In the genomic region with DNA sequence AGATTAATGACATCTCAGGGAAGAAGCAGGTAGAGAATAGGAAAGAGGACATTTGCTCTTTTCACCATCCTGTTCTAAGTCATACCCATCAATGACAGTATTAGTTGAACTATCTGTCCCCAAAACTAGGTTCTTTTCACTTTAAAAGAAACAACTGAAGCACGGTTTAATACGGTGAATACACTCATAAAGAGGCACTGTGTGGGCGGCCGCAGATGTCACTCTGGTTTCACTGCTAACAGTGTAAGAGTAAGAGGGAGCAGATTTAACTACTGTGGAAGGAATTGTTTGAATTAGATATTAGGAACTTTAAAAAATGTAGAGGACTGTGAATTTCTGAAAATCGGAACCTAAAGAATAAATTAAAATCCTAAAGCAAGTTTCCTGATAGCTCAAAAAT, we compare ENCODE assay signal across 10 cellular contexts. TPM values are rescaled to one million over a fixed set of nuclear protein-coding genes. Genes with fewer than 3 reads are reported as not detected.
DNase-seq lines count a peak whose midpoint lies in the region; ATAC-seq, FAIRE-seq and TF ChIP-seq lines count a peak whose summit lies in the region.
"Had no signal": no experiment of that assay in that cellular context is flagged by ENCODE, and none has a peak within 500 bp of the region (broad histone marks: within the 10 kb centered on the region; RNA-seq: fewer than 3 reads in every experiment).

No MANE protein-coding gene starts in this region.

- peak; percentile 45 for DNase-seq in stimulated activated CD4-positive, alpha-beta T cell treated with anti-CD3 and anti-CD28 coated beads, Interleukin-4, amount 100 ng/mL, for 24 hours
- no peak for DNase-seq in dedifferentiated amniotic fluid mesenchymal stem cell (ENCODE audit: extremely low spot score)
- DNase-seq in H54 (ENCODE audit: insufficient read length, low spot score), result no peak
- DNase-seq in NCI-H510A (lab: John Stamatoyannopoulos, UW), result no peak

- TF ChIP-seq POLR2A in H54 (IDR thresholded peaks at IDR 0.05; ENCODE audit: low read depth, low read length), result no peak

- FAIRE-seq in H54 (lab: Jason Lieb, UNC), result no peak
- FAIRE-seq: colon had no signal

- H3K4me3 Mint-ChIP-seq in activated T-helper 17 cell treated with anti-CD3 and anti-CD28 coated beads, Interleukin-2, amount 50 U/mL, for 72 hours, result no peak overlapping the region
- H3K4me3 Mint-ChIP-seq: nephron had no signal

- H3K4me1 Mint-ChIP-seq in activated T-helper 17 cell treated with anti-CD3 and anti-CD28 coated beads, Interleukin-2, amount 50 U/mL, for 72 hours, result peaks cover 9% of the 10 kb centered on the region

- H3K27me3 Mint-ChIP-seq in activated T-helper 17 cell treated with anti-CD3 and anti-CD28 coated beads, Interleukin-2, amount 50 U/mL, for 72 hours, result no peaks in the 10 kb centered on the region

- ATAC-seq in GM18870 (IDR thresholded peaks at IDR 0.05; ENCODE audit: unreplicated experiment) (peak; percentile 57), HG02571 (IDR thresholded peaks at IDR 0.05; ENCODE audit: unreplicated experiment) (peak; percentile 97)
- peak; percentile 98 for ATAC-seq in activated T-helper 17 cell treated with anti-CD3 and anti-CD28 coated beads, Interleukin-2, amount 50 U/mL, for 72 hours (replicated peaks)
- ATAC-seq: Panc1 had no signal

- H3K36me3 Mint-ChIP-seq in activated T-helper 17 cell treated with anti-CD3 and anti-CD28 coated beads, Interleukin-2, amount 50 U/mL, for 72 hours (ENCODE audit: low read depth), result no peaks in the 10 kb centered on the region

- H3K27ac Mint-ChIP-seq in activated T-helper 17 cell treated with anti-CD3 and anti-CD28 coated beads, Interleukin-2, amount 50 U/mL, for 72 hours, result no peak overlapping the region

- no peaks in the 10 kb centered on the region for H3K9me3 Mint-ChIP-seq in activated T-helper 17 cell treated with anti-CD3 and anti-CD28 coated beads, Interleukin-2, amount 50 U/mL, for 72 hours
- H3K9me3 Mint-ChIP-seq: nephron had no signal

RNA-seq across cellular contexts. Expression of gene VSIG10L2, which starts 49.5 kb away (rescaled TPM):
- total RNA-seq in activated T-helper 17 cell treated with anti-CD3 and anti-CD28 coated beads, Interleukin-2, amount 50 U/mL, for 72 hours, result not detected
